ENCODE assay signal across 8 cellular contexts in genomic region chr11:128318856-128319474, GRCh38.
A peak's percentile ranks its signal among the peaks of the same experiment; 100 is the strongest.
DNase-seq lines count a peak whose midpoint lies in the region; ATAC-seq and TF ChIP-seq lines count a peak whose summit lies in the region.

No MANE protein-coding gene starts in this region.

- H3K4me2 ChIP-seq in PC-3 (ENCODE audit: low read length): no peak overlapping the region

- H4K20me1 ChIP-seq in PC-3 (ENCODE audit: low read length): no peaks in the 10 kb centered on the region

- H2AFZ ChIP-seq in PC-3 (ENCODE audit: low read length): no peak overlapping the region

- H3K4me3 Mint-ChIP-seq in activated T-helper 2 cell treated with anti-CD3 and anti-CD28 coated beads, Interferon-gamma antibody, Interleukin-2, Interleukin-4, amounts not matched to agents 10 μg/mL and 5 μg/mL and 100 μg/mL, durations not matched to agents 14 hours and 24 hours and 36 hours (ENCODE audit: low read depth): peak overlapping the region; percentile 0

- no peak overlapping the region for H3K27ac ChIP-seq in tibial nerve
- no peak overlapping the region for H3K27ac ChIP-seq in PC-3 (ENCODE audit: low read length)

- DNase-seq in activated T-helper 2 cell treated with anti-CD3 and anti-CD28 coated beads, Interferon-gamma antibody, Interleukin-2, Interleukin-4, amounts not matched to agents 10 μg/mL and 5 μg/mL and 100 μg/mL, durations not matched to agents 14 hours and 24 hours and 36 hours (ENCODE audit: low spot score): peak; percentile 62
- DNase-seq in stimulated activated CD8-positive, alpha-beta memory T cell treated with anti-CD3 and anti-CD28 coated beads, Interleukin-12 subunit alpha, Interleukin-12 subunit beta, amount 100 ng/mL, for 1 hour (ENCODE audit: low read depth): peak; percentile 55
- DNase-seq in tibial nerve (ENCODE audit: low spot score in 2 of 2) (no peak), AG08396 (ENCODE audit: low spot score) (no peak), DMS79 (lab: John Stamatoyannopoulos, UW) (no peak), PC-3 (no peak)

- TF ChIP-seq EP300 in tibial nerve (IDR thresholded peaks at IDR 0.05): no peak

- BruUV-seq in PC-3 (replicated peaks; lab: Mats Ljungman, UMichigan): no TSS peak

- peaks cover 41% of the 10 kb centered on the region for H3K9me3 Mint-ChIP-seq in activated T-helper 2 cell treated with anti-CD3 and anti-CD28 coated beads, Interferon-gamma antibody, Interleukin-2, Interleukin-4, amounts not matched to agents 10 μg/mL and 5 μg/mL and 100 μg/mL, durations not matched to agents 14 hours and 24 hours and 36 hours

- H3K27ac Mint-ChIP-seq in activated T-helper 2 cell treated with anti-CD3 and anti-CD28 coated beads, Interferon-gamma antibody, Interleukin-2, Interleukin-4, amounts not matched to agents 10 μg/mL and 5 μg/mL and 100 μg/mL, durations not matched to agents 14 hours and 24 hours and 36 hours: peak overlapping the region; percentile 68

- no peaks in the 10 kb centered on the region for H3K27me3 ChIP-seq in tibial nerve
- H3K27me3 ChIP-seq in PC-3 (ENCODE audit: low read length): no peaks in the 10 kb centered on the region

- TF ChIP-seq POLR2A in tibial nerve (IDR thresholded peaks at IDR 0.05): no peak

- H3K4me1 Mint-ChIP-seq in activated T-helper 2 cell treated with anti-CD3 and anti-CD28 coated beads, Interferon-gamma antibody, Interleukin-2, Interleukin-4, amounts not matched to agents 10 μg/mL and 5 μg/mL and 100 μg/mL, durations not matched to agents 14 hours and 24 hours and 36 hours (ENCODE audit: low read depth): peaks cover 72% of the 10 kb centered on the region

- peaks cover 48% of the 10 kb centered on the region for H3K36me3 Mint-ChIP-seq in activated T-helper 2 cell treated with anti-CD3 and anti-CD28 coated beads, Interferon-gamma antibody, Interleukin-2, Interleukin-4, amounts not matched to agents 10 μg/mL and 5 μg/mL and 100 μg/mL, durations not matched to agents 14 hours and 24 hours and 36 hours (ENCODE audit: low read depth)

- 68 to 75% methylated on average over 8 of the region's 8 CpGs for WGBS in tibial nerve, 2 donors

- no peaks in the 10 kb centered on the region for H3F3A ChIP-seq in PC-3 (ENCODE audit: low read length, unreplicated experiment)

- H3K36me3 ChIP-seq in tibial nerve (no peaks in the 10 kb centered on the region), PC-3 (ENCODE audit: low read depth, low read length) (no peaks in the 10 kb centered on the region)

- POLR2A ChIA-PET in PC-3 (lab: Charles Lee; ENCODE audit: unreplicated experiment): no interaction called here

- no peaks in the 10 kb centered on the region for H3K9me2 ChIP-seq in PC-3 (replicated peaks; ENCODE audit: low read length)

- ATAC-seq in GM19397 (IDR thresholded peaks at IDR 0.05; ENCODE audit: unreplicated experiment): peak; percentile 86
- peak; percentile 94 for ATAC-seq in HG03378 (IDR thresholded peaks at IDR 0.05; ENCODE audit: unreplicated experiment)
- no peak for ATAC-seq in PC-3

- no peaks in the 10 kb centered on the region for H3K27me3 Mint-ChIP-seq in activated T-helper 2 cell treated with anti-CD3 and anti-CD28 coated beads, Interferon-gamma antibody, Interleukin-2, Interleukin-4, amounts not matched to agents 10 μg/mL and 5 μg/mL and 100 μg/mL, durations not matched to agents 14 hours and 24 hours and 36 hours (ENCODE audit: low read depth)

- CTCF ChIA-PET in PC-3 (lab: Charles Lee): no interaction called here

- H3K4me3 ChIP-seq in tibial nerve (no peak overlapping the region), PC-3 (ENCODE audit: low read length) (no peak overlapping the region)

- H3K9me3 ChIP-seq in tibial nerve (peaks cover 0 to 10% (median 0%) of the 10 kb centered on the region in 4 donors), PC-3 (ENCODE audit: low read length) (peaks cover 10% of the 10 kb centered on the region)

- intact Hi-C loops in activated T-helper 2 cell treated with anti-CD3 and anti-CD28 coated beads, Interferon-gamma antibody, Interleukin-2, Interleukin-4, amounts not matched to agents 10 μg/mL and 5 μg/mL and 100 μg/mL, durations not matched to agents 14 hours and 24 hours and 36 hours (cut with micrococcal nuclease): loop anchor here (1.0 kb wide), 2 partner anchors 8 to 17 kb away; no protein-coding TSS in a partner anchor
- intact Hi-C loops in PC-3 (cut with micrococcal nuclease): no loop called here

- no peak overlapping the region for H3K9ac ChIP-seq in PC-3 (ENCODE audit: low read length)

- no peaks in the 10 kb centered on the region for H3K79me2 ChIP-seq in PC-3 (ENCODE audit: low read length)

- H3K4me1 ChIP-seq in tibial nerve (no peaks in the 10 kb centered on the region), PC-3 (ENCODE audit: insufficient read depth, low read length) (no peaks in the 10 kb centered on the region)

- TF ChIP-seq CTCF in tibial nerve (IDR thresholded peaks at IDR 0.05) (no peak), PC-3 (conservative IDR thresholded peaks at IDR 0.05; ENCODE audit: low read depth, low read length) (no peak)

Comparison
In these comparisons a context has a peak if more than half of its experiments do, and no peak if none do; other contexts are left out.
1. DNase-seq: peak in activated T-helper 2 cell treated with anti-CD3 and anti-CD28 coated beads, Interferon-gamma antibody, Interleukin-2, Interleukin-4, amounts not matched to agents 10 μg/mL and 5 μg/mL and 100 μg/mL, durations not matched to agents 14 hours and 24 hours and 36 hours (single experiment) and stimulated activated CD8-positive, alpha-beta memory T cell treated with anti-CD3 and anti-CD28 coated beads, Interleukin-12 subunit alpha, Interleukin-12 subunit beta, amount 100 ng/mL, for 1 hour (single experiment); none in tibial nerve (0 of 2), AG08396 (single experiment), DMS79 (single experiment) and PC-3 (single experiment).